ENCODE assay signal across 16 cellular contexts in genomic region chr3:197343656-197344408, GRCh38.
"Had no signal": no experiment of that assay in that cellular context is flagged by ENCODE, and none has a peak within 500 bp of the region (broad histone marks: within the 10 kb centered on the region; RNA-seq: fewer than 3 reads in every experiment).

No MANE protein-coding gene starts in this region.

- H3K4me1 ChIP-seq: body of pancreas, left lung, tibial artery had no signal

- H3K27me3 ChIP-seq: body of pancreas, left lung, tibial artery, vagina had no signal

- DNase-seq: activated B cell treated with CpG ODN at 0.5 μM for 24 hours; activated CD4-positive, alpha-beta T cell treated with anti-CD3 and anti-CD28 coated beads, Interleukin-2, amount 10 ng/mL, durations not matched to agents 7 days and 5 days; amniotic stem cell; body of pancreas; foreskin fibroblast; left lung; mesenchymal stem cell; small intestine had no signal

- H3K4me3 Mint-ChIP-seq: activated B cell treated with CpG ODN at 0.5 μM for 24 hours; activated CD4-positive, alpha-beta T cell treated with anti-CD3 and anti-CD28 coated beads, Interleukin-2, amount 10 ng/mL, durations not matched to agents 7 days and 5 days; activated naive CD4-positive, alpha-beta T cell treated with anti-CD3 and anti-CD28 coated beads, Interleukin-2, amount 50 U/mL, for 24 hours; central memory CD8-positive, alpha-beta T cell; dendritic cell treated with granulocyte-macrophage colony-stimulating factor and Interleukin-4, amounts not matched to agents 40 ng/mL and 50 ng/mL, for 4 days; stimulated activated effector memory CD8-positive, alpha-beta T cell treated with anti-CD3 and anti-CD28 coated beads, Interleukin-12 subunit alpha, Interleukin-12 subunit beta, amount 100 ng/mL, for 72 hours; T-helper 1 cell treated with Interleukin-12 subunit alpha and Interleukin-12 subunit beta and Interleukin-4 antibody, amounts not matched to agents 30 μg/mL and 1 μg/mL, for 36 hours had no signal

- H3K27ac Mint-ChIP-seq: activated B cell treated with CpG ODN at 0.5 μM for 24 hours; activated CD4-positive, alpha-beta T cell treated with anti-CD3 and anti-CD28 coated beads, Interleukin-2, amount 10 ng/mL, durations not matched to agents 7 days and 5 days; activated naive CD4-positive, alpha-beta T cell treated with anti-CD3 and anti-CD28 coated beads, Interleukin-2, amount 50 U/mL, for 24 hours; activated T-helper 2 cell treated with anti-CD3 and anti-CD28 coated beads, Interferon-gamma antibody, Interleukin-2, Interleukin-4, amounts not matched to agents 10 μg/mL and 5 μg/mL and 100 μg/mL, durations not matched to agents 14 hours and 24 hours and 36 hours; dendritic cell treated with granulocyte-macrophage colony-stimulating factor and Interleukin-4, amounts not matched to agents 40 ng/mL and 50 ng/mL, for 4 days; stimulated activated effector memory CD8-positive, alpha-beta T cell treated with anti-CD3 and anti-CD28 coated beads, Interleukin-12 subunit alpha, Interleukin-12 subunit beta, amount 100 ng/mL, for 72 hours; T-helper 1 cell treated with Interleukin-12 subunit alpha and Interleukin-12 subunit beta and Interleukin-4 antibody, amounts not matched to agents 30 μg/mL and 1 μg/mL, for 36 hours had no signal

- H3K27me3 Mint-ChIP-seq: activated naive CD4-positive, alpha-beta T cell treated with anti-CD3 and anti-CD28 coated beads, Interleukin-2, amount 50 U/mL, for 24 hours had no signal

- H3K4me1 Mint-ChIP-seq: activated B cell treated with CpG ODN at 0.5 μM for 24 hours; activated CD4-positive, alpha-beta T cell treated with anti-CD3 and anti-CD28 coated beads, Interleukin-2, amount 10 ng/mL, durations not matched to agents 7 days and 5 days; activated naive CD4-positive, alpha-beta T cell treated with anti-CD3 and anti-CD28 coated beads, Interleukin-2, amount 50 U/mL, for 24 hours; central memory CD8-positive, alpha-beta T cell; stimulated activated effector memory CD8-positive, alpha-beta T cell treated with anti-CD3 and anti-CD28 coated beads, Interleukin-12 subunit alpha, Interleukin-12 subunit beta, amount 100 ng/mL, for 72 hours had no signal

- ATAC-seq: body of pancreas; left lung; stimulated activated effector memory CD8-positive, alpha-beta T cell treated with anti-CD3 and anti-CD28 coated beads, Interleukin-12 subunit alpha, Interleukin-12 subunit beta, amount 100 ng/mL, for 72 hours had no signal

- H3K27ac ChIP-seq: body of pancreas, left lung, tibial artery, vagina had no signal

- H3K36me3 ChIP-seq: left lung, tibial artery, vagina had no signal

- H3K9me3 Mint-ChIP-seq: activated B cell treated with CpG ODN at 0.5 μM for 24 hours; activated CD4-positive, alpha-beta T cell treated with anti-CD3 and anti-CD28 coated beads, Interleukin-2, amount 10 ng/mL, durations not matched to agents 7 days and 5 days; activated naive CD4-positive, alpha-beta T cell treated with anti-CD3 and anti-CD28 coated beads, Interleukin-2, amount 50 U/mL, for 24 hours; activated T-helper 2 cell treated with anti-CD3 and anti-CD28 coated beads, Interferon-gamma antibody, Interleukin-2, Interleukin-4, amounts not matched to agents 10 μg/mL and 5 μg/mL and 100 μg/mL, durations not matched to agents 14 hours and 24 hours and 36 hours; central memory CD8-positive, alpha-beta T cell; dendritic cell treated with granulocyte-macrophage colony-stimulating factor and Interleukin-4, amounts not matched to agents 40 ng/mL and 50 ng/mL, for 4 days; stimulated activated effector memory CD8-positive, alpha-beta T cell treated with anti-CD3 and anti-CD28 coated beads, Interleukin-12 subunit alpha, Interleukin-12 subunit beta, amount 100 ng/mL, for 72 hours; T-helper 1 cell treated with Interleukin-12 subunit alpha and Interleukin-12 subunit beta and Interleukin-4 antibody, amounts not matched to agents 30 μg/mL and 1 μg/mL, for 36 hours had no signal

- H3K9me3 ChIP-seq: body of pancreas, left lung, tibial artery, vagina had no signal

- H3K4me3 ChIP-seq: body of pancreas, left lung, tibial artery, vagina had no signal

- H3K36me3 Mint-ChIP-seq: activated naive CD4-positive, alpha-beta T cell treated with anti-CD3 and anti-CD28 coated beads, Interleukin-2, amount 50 U/mL, for 24 hours; stimulated activated effector memory CD8-positive, alpha-beta T cell treated with anti-CD3 and anti-CD28 coated beads, Interleukin-12 subunit alpha, Interleukin-12 subunit beta, amount 100 ng/mL, for 72 hours had no signal
